8 cellular contexts compared by ENCODE assay signal in the genomic region with DNA sequence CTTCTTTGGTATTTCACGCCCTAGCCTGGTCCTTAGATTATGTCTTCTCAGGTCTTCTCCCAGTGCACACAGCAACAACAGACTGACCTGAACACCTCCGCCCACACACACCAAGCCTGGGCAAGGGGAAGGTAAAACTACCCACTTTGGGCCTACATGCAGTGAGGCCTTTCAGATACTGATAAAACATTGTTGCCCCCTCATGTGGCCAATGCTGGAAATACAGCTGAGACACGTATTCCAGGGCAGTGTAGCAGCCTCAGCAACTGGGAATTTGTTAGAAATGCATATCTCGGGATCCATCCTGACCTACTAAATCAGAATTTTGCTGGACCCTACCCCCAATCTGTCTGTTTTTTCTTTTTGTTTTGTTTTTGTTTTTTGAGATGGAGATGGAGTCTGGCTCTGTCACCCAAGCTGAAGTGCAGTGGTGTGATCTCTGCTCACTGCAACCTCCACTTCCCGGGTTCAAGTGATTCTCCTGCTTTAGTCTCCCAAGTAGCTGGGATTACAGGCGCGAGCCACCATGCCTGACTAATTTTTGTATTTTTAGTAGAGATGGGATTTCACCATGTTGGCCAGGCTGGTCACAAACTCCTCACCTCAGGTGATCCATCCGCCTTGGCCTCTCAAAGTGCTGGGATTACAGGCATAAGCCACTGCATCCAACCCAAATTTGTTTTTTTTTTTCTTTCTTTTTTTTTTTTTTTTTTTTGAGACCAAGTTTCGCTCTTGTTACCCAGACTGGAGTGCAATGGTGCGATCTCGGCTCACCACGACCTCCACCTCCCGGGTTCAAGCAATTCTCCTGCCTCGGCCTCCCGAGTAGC. TPM values are rescaled to one million over a fixed set of nuclear protein-coding genes. Genes with fewer than 3 reads are reported as not detected.
DNase-seq lines count a peak whose midpoint lies in the region; ATAC-seq, FAIRE-seq and TF ChIP-seq lines count a peak whose summit lies in the region.
"Not testable (repeated sequence)": the region's sequence is repeated elsewhere in the genome, so short reads cannot be mapped to it uniquely, and the experiment has no call there.

No MANE protein-coding gene starts in this region.

- not testable (repeated sequence) for H3K9ac ChIP-seq in endothelial cell of umbilical vein (replicated peaks; ENCODE audit: extremely low read depth, insufficient read depth, low read length)

- not testable (repeated sequence) for H3K79me2 ChIP-seq in endothelial cell of umbilical vein (ENCODE audit: control insufficient read depth, insufficient read depth, low read length)

- dilution Hi-C loops in endothelial cell of umbilical vein (cut with MboI; ENCODE audit: extremely low pct_ligation_motif_present, low sequenced_read_pairs) = not testable (repeated sequence)

- not testable (repeated sequence) for H3K27ac ChIP-seq in endothelial cell of umbilical vein (ENCODE audit: insufficient read depth, low read depth, low read length); lung (ENCODE audit: low read depth in 1 of 2, low read length in 1 of 2)

- BruUV-seq in endothelial cell of umbilical vein (replicated peaks; lab: Mats Ljungman, UMichigan) = not testable (repeated sequence)

- intact Hi-C loops in endothelial cell of umbilical vein (cut with micrococcal nuclease) = loop anchor here (1.0 kb wide), 2 partner anchors 56 to 114 kb away; no protein-coding TSS in a partner anchor

- DNase-seq in Ammon's horn (ENCODE audit: low spot score) (peak; percentile 78), GM19239 (ENCODE audit: insufficient read length, low spot score) (peak; percentile 71), MV-4-11 (lab: John Stamatoyannopoulos, UW) (peak; percentile 61), SHP77 (lab: John Stamatoyannopoulos, UW) (peak; percentile 65 to 71), endothelial cell of umbilical vein (ENCODE audit: low read depth, low spot score) (peak; percentile 84), lung (ENCODE audit: low spot score) (peak; percentile 83)
- DNase-seq in activated T-cell treated with anti-CD3 and anti-CD28 coated beads, Interleukin-2, amount 50 U/mL, for 1 hour = peak; percentile 79
- peak; percentile 85 for DNase-seq in stimulated activated CD4-positive, alpha-beta T cell treated with anti-CD3 and anti-CD28 coated beads, Interleukin-4, amount 100 ng/mL, for 24 hours

- TF ChIP-seq POLR2A in endothelial cell of umbilical vein (IDR thresholded peaks at IDR 0.05; ENCODE audit: low read depth, low read length) = not testable (repeated sequence)

- not testable (repeated sequence) for H3K27me3 ChIP-seq in endothelial cell of umbilical vein (ENCODE audit: control insufficient read depth in 2 of 2, insufficient read depth in 2 of 2, low read length in 2 of 2); lung (ENCODE audit: control insufficient read depth, insufficient read depth)

- not testable (repeated sequence) for H3K9me3 ChIP-seq in endothelial cell of umbilical vein (replicated peaks; ENCODE audit: control insufficient read depth, insufficient read depth, low read length); lung (ENCODE audit: control insufficient read depth in 2 of 2, insufficient read depth in 1 of 2, low read length in 1 of 2)

- H3K36me3 ChIP-seq in endothelial cell of umbilical vein (ENCODE audit: control insufficient read depth in 2 of 2, extremely low read depth in 1 of 2, insufficient read depth in 2 of 2, low read length in 2 of 2) = peaks cover 13 to 21% of the 10 kb centered on the region in 2 experiments
- peaks cover 13 to 31% of the 10 kb centered on the region in 2 donors for H3K36me3 ChIP-seq in lung (ENCODE audit: control insufficient read depth in 2 of 2, insufficient read depth in 2 of 2, low read length in 2 of 2)

- CTCF ChIA-PET in endothelial cell of umbilical vein (lab: Charles Lee) = interaction anchor here (0.6 to 8.8 kb wide), 22 partner anchors 10 to 490 kb away, joined by 3 to 149 read pairs (median 7); a partner anchor contains a TSS

- H3K4me3 ChIP-seq in endothelial cell of umbilical vein (replicated peaks in 1 of 3; ENCODE audit: insufficient read depth in 1 of 3, low read depth in 1 of 3, low read length in 3 of 3); lung: not testable (repeated sequence)

- not testable (repeated sequence) for H4K20me1 ChIP-seq in endothelial cell of umbilical vein (replicated peaks; ENCODE audit: control insufficient read depth, extremely low read depth, insufficient read depth, low read length)

- FAIRE-seq in GM19239 (lab: Jason Lieb, UNC) (peak; percentile 83), endothelial cell of umbilical vein (lab: Jason Lieb, UNC) (peak; percentile 92)

- TF ChIP-seq CTCF in endothelial cell of umbilical vein (IDR thresholded peaks at IDR 0.05; ENCODE audit: extremely low read depth in 1 of 2, insufficient read depth in 1 of 2, low read depth in 1 of 2, low read length in 2 of 2) (peak; percentile 67 to 82), lung (IDR thresholded peaks at IDR 0.05; ENCODE audit: control extremely low read depth, extremely low read depth) (peak; percentile 84)

- H3K4me2 ChIP-seq in endothelial cell of umbilical vein (ENCODE audit: insufficient read depth, low read length) = not testable (repeated sequence)

- POLR2A ChIA-PET in endothelial cell of umbilical vein (lab: Charles Lee) = interaction anchor here (0.7 to 6.2 kb wide), 4 partner anchors 11 to 1230 kb away, joined by 3 to 63 read pairs (median 6); no protein-coding TSS in a partner anchor

- 75 to 79% methylated on average over 15 of the region's 15 CpGs for WGBS in lung, 2 donors

- H3K9me1 ChIP-seq in endothelial cell of umbilical vein (replicated peaks; ENCODE audit: control insufficient read depth, extremely low read depth, insufficient read depth, low read length) = not testable (repeated sequence)

- not testable (repeated sequence) for H2AFZ ChIP-seq in endothelial cell of umbilical vein (ENCODE audit: low read depth, low read length)

- H3K4me1 ChIP-seq in endothelial cell of umbilical vein (ENCODE audit: control insufficient read depth, extremely low read depth, insufficient read depth, low read length); lung (ENCODE audit: control insufficient read depth in 2 of 2, insufficient read depth in 2 of 2, low read length in 2 of 2): not testable (repeated sequence)

- peak; percentile 82 for ATAC-seq in lung (ENCODE audit: insufficient read depth, low FRiP score)

RNA-seq across cellular contexts. Expression of a gene that starts 19.5 kb away (rescaled TPM):
- 75.1 and 88.3 TPM in 2 replicates for total RNA-seq in endothelial cell of umbilical vein
- polyA plus RNA-seq in endothelial cell of umbilical vein = 19.2 and 20.3 TPM in 2 replicates
- 14.5 and 15.8 TPM in 2 replicates for polyA plus RNA-seq in endothelial cell of umbilical vein (2011; cell fraction: cytosol; rRNA removed)
- polyA plus RNA-seq in endothelial cell of umbilical vein (2011; cell fraction: nucleus; rRNA removed) = 75.7 and 89.5 TPM in 2 replicates
- 34.0 and 45.9 TPM in 2 replicates for polyA plus RNA-seq in endothelial cell of umbilical vein (2012)
- 142 and 159 TPM in 2 replicates for polyA minus RNA-seq in endothelial cell of umbilical vein
- polyA minus RNA-seq in endothelial cell of umbilical vein (2011; cell fraction: cytosol; rRNA and poly(A)+ RNA removed) = 27.1 TPM
- 244 and 248 TPM in 2 replicates for polyA minus RNA-seq in endothelial cell of umbilical vein (2011; cell fraction: nucleus; rRNA and poly(A)+ RNA removed)
- total RNA-seq in lung = 10 to 100 TPM; 36.9 to 73.4 TPM
- 10 to 100 TPM; 21.5 to 22.1 TPM for polyA plus RNA-seq in lung

RNA-seq across cellular contexts. Expression of a gene that starts 20.1 kb away (rescaled TPM):
- total RNA-seq in endothelial cell of umbilical vein (32.6 and 33.7 TPM in 2 replicates), lung (10 to 100 TPM; 24.9 to 57.2 TPM)
- polyA plus RNA-seq in endothelial cell of umbilical vein (47.3 and 49.1 TPM in 2 replicates), lung (10 to 100 TPM; 50.1 to 81.5 TPM)
- 53.2 and 55.1 TPM in 2 replicates for polyA plus RNA-seq in endothelial cell of umbilical vein (2011; cell fraction: cytosol; rRNA removed)
- polyA plus RNA-seq in endothelial cell of umbilical vein (2011; cell fraction: nucleus; rRNA removed) = 15.2 and 17.5 TPM in 2 replicates
- polyA plus RNA-seq in endothelial cell of umbilical vein (2012) = 28.9 and 34.9 TPM in 2 replicates
- 44.6 and 46.7 TPM in 2 replicates for polyA minus RNA-seq in endothelial cell of umbilical vein
- polyA minus RNA-seq in endothelial cell of umbilical vein (2011; cell fraction: cytosol; rRNA and poly(A)+ RNA removed) = 95.8 TPM
- 8.5 and 16.6 TPM in 2 replicates for polyA minus RNA-seq in endothelial cell of umbilical vein (2011; cell fraction: nucleus; rRNA and poly(A)+ RNA removed)

RNA-seq across cellular contexts. Expression of a gene that starts 26.3 kb away (rescaled TPM):
- total RNA-seq in endothelial cell of umbilical vein = 55.8 and 60.3 TPM in 2 replicates
- 29.0 and 34.0 TPM in 2 replicates for polyA plus RNA-seq in endothelial cell of umbilical vein
- polyA plus RNA-seq in endothelial cell of umbilical vein (2011; cell fraction: cytosol; rRNA removed) = 37.2 and 42.3 TPM in 2 replicates
- polyA plus RNA-seq in endothelial cell of umbilical vein (2011; cell fraction: nucleus; rRNA removed) = 73.9 and 111 TPM in 2 replicates
- 53.7 and 54.0 TPM in 2 replicates for polyA plus RNA-seq in endothelial cell of umbilical vein (2012)
- 48.1 and 55.2 TPM in 2 replicates for polyA minus RNA-seq in endothelial cell of umbilical vein
- 50.5 TPM for polyA minus RNA-seq in endothelial cell of umbilical vein (2011; cell fraction: cytosol; rRNA and poly(A)+ RNA removed)
- 23.3 and 30.2 TPM in 2 replicates for polyA minus RNA-seq in endothelial cell of umbilical vein (2011; cell fraction: nucleus; rRNA and poly(A)+ RNA removed)
- total RNA-seq in lung = 10 to 100 TPM; 28.8 to 55.4 TPM
- 10 to 100 TPM; 25.8 to 43.5 TPM for polyA plus RNA-seq in lung

RNA-seq across cellular contexts. Expression of a gene that starts 29.1 kb away (rescaled TPM):
- 18.4 and 20.2 TPM in 2 replicates for total RNA-seq in endothelial cell of umbilical vein
- polyA plus RNA-seq in endothelial cell of umbilical vein = 17.4 and 19.4 TPM in 2 replicates
- polyA plus RNA-seq in endothelial cell of umbilical vein (2011; cell fraction: cytosol; rRNA removed) = 11.8 and 15.1 TPM in 2 replicates
- 85.2 and 95.7 TPM in 2 replicates for polyA plus RNA-seq in endothelial cell of umbilical vein (2011; cell fraction: nucleus; rRNA removed)
- 18.1 and 18.3 TPM in 2 replicates for polyA plus RNA-seq in endothelial cell of umbilical vein (2012)
- 13.5 and 23.0 TPM in 2 replicates for polyA minus RNA-seq in endothelial cell of umbilical vein
- polyA minus RNA-seq in endothelial cell of umbilical vein (2011; cell fraction: cytosol; rRNA and poly(A)+ RNA removed) = not detected
- polyA minus RNA-seq in endothelial cell of umbilical vein (2011; cell fraction: nucleus; rRNA and poly(A)+ RNA removed) = 23.2 and 23.4 TPM in 2 replicates
- 10 to 100 TPM; 10.1 to 13.3 TPM for total RNA-seq in lung
- 1 to 10 TPM; 5.5 to 5.6 TPM for polyA plus RNA-seq in lung

RNA-seq across cellular contexts. Expression of a gene that starts 40.4 kb away (rescaled TPM):
- total RNA-seq in endothelial cell of umbilical vein (10.6 and 12.0 TPM in 2 replicates), lung (10 to 100 TPM in 1 of 2 donors, 1 to 10 TPM in 1; 8.4 to 10.9 TPM)
- polyA plus RNA-seq in endothelial cell of umbilical vein (22.3 and 23.3 TPM in 2 replicates), lung (10 to 100 TPM in 1 of 2 donors, 1 to 10 TPM in 1; 8.6 to 11.5 TPM)
- 12.1 and 12.9 TPM in 2 replicates for polyA plus RNA-seq in endothelial cell of umbilical vein (2011; cell fraction: cytosol; rRNA removed)
- polyA plus RNA-seq in endothelial cell of umbilical vein (2011; cell fraction: nucleus; rRNA removed) = 13.5 and 15.0 TPM in 2 replicates
- 6.6 and 8.4 TPM in 2 replicates for polyA plus RNA-seq in endothelial cell of umbilical vein (2012)
- 15.3 and 22.2 TPM in 2 replicates for polyA minus RNA-seq in endothelial cell of umbilical vein
- polyA minus RNA-seq in endothelial cell of umbilical vein (2011; cell fraction: cytosol; rRNA and poly(A)+ RNA removed) = 22.1 TPM
- polyA minus RNA-seq in endothelial cell of umbilical vein (2011; cell fraction: nucleus; rRNA and poly(A)+ RNA removed) = 7.6 and 12.0 TPM in 2 replicates
